18 cellular contexts compared by ENCODE assay signal in genomic region chr17:59607061-59607460, GRCh38.
"Had no signal": no experiment of that assay in that cellular context is flagged by ENCODE, and none has a peak within 500 bp of the region (broad histone marks: within the 10 kb centered on the region; RNA-seq: fewer than 3 reads in every experiment).

No MANE protein-coding gene starts in this region.

- FAIRE-seq: kidney, small intestine had no signal

- H3K9me3 ChIP-seq: left ventricle myocardium inferior, lower lobe of right lung, neutrophil, ovary, stomach, thoracic aorta, transverse colon had no signal

- DNase-seq: foreskin melanocyte; head of caudate nucleus; kidney; left cardiac atrium; left ventricle myocardium inferior; lower lobe of right lung; ovary; right cardiac atrium; small intestine; stimulated activated naive CD4-positive, alpha-beta T cell; stomach; substantia nigra; transverse colon had no signal

- H3K27me3 ChIP-seq: hepatocyte, neutrophil, ovary, stomach, transverse colon had no signal

- H3K4me1 ChIP-seq: left ventricle myocardium inferior, lower lobe of right lung, stomach, transverse colon had no signal

- H3K4me3 ChIP-seq: hepatocyte, left ventricle myocardium inferior, lower lobe of right lung, ovary, stomach, thoracic aorta, transverse colon had no signal

- H3K27ac Mint-ChIP-seq: effector memory CD8-positive, alpha-beta T cell; naive thymus-derived CD4-positive, alpha-beta T cell had no signal

- H3K4me3 Mint-ChIP-seq: effector memory CD8-positive, alpha-beta T cell; naive thymus-derived CD4-positive, alpha-beta T cell had no signal

- H3K4me2 ChIP-seq: hepatocyte had no signal

- H2AFZ ChIP-seq: hepatocyte had no signal

- H3K27ac ChIP-seq: hepatocyte, left ventricle myocardium inferior, lower lobe of right lung, neutrophil, ovary, stomach, thoracic aorta, transverse colon had no signal

- H3K27me3 Mint-ChIP-seq: effector memory CD8-positive, alpha-beta T cell; naive thymus-derived CD4-positive, alpha-beta T cell had no signal

- ATAC-seq: left cardiac atrium; lower lobe of right lung; naive thymus-derived CD4-positive, alpha-beta T cell; right cardiac atrium had no signal

- H3K79me2 ChIP-seq: hepatocyte had no signal

- H3K9me3 Mint-ChIP-seq: effector memory CD8-positive, alpha-beta T cell had no signal

- H3K36me3 ChIP-seq: ovary had no signal
